Comparison of ENCODE assay signal across 8 cellular contexts in the genomic region with DNA sequence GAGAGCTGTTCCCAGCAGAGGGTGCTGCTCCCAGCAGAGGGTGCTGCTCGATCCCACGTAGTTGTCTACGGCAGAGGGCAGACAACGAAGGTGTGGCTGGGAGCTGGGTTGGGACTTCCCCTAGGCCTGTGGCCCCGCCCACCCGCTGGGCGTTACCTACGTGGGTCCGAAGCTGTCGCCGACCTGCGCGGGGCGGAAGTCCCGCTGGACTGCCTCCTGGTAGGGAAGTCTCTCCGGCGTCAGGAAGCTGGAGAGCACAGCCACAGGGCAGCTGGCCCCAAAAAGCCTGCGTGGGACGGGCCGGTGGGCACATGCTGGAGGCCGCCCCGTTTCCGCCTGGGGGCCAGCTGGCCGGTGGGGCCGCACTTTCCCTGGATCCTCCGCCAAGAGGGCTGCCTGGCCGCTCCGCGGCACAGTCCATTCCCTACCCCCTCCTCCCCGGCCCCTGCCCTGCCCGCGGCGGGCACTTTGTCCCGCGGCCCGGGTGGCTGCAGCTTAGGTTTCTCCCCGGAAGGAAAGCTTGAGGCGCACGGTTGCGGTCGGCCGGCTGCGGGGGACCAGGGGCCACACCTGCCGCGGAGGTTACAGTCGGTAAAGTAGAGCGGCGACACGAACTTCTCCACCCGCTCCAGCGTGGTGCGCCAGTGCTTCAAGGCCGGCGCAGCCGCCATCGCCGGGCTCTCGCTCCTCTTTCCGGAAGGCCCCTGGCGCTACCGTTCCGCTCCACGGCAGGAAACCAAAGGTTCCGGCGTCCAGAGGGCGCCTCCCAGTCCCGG. TPM values are rescaled to one million over a fixed set of nuclear protein-coding genes. Genes with fewer than 3 reads are reported as not detected.
A peak's percentile ranks its signal among the peaks of the same experiment; 100 is the strongest.
DNase-seq lines count a peak whose midpoint lies in the region; ATAC-seq and TF ChIP-seq lines count a peak whose summit lies in the region.

TSS of gene MAN2C1 (minus strand) at position 695 of the 776 bp plus-strand sequence. CDS start at position 671, 24 bp downstream.

- H3K79me2 ChIP-seq in parathyroid adenoma: no peaks in the 10 kb centered on the region

- H3K4me2 ChIP-seq in parathyroid adenoma (ENCODE audit: low read length): peak within 1 kb of the TSS; percentile 67

- peak; percentile 26 to 74 for TF ChIP-seq EP300 in tibial nerve (IDR thresholded peaks at IDR 0.05)

- TF ChIP-seq CTCF in GM12875 (IDR thresholded peaks at IDR 0.05; ENCODE audit: borderline replicate concordance, insufficient read depth, low read depth, low read length): peak; percentile 88
- TF ChIP-seq CTCF in parathyroid adenoma (IDR thresholded peaks at IDR 0.05): peak; percentile 56
- TF ChIP-seq CTCF in tibial nerve (IDR thresholded peaks at IDR 0.05): peak in 4 of 5 experiments; percentile 53 to 84 (median 78)

- peak; percentile 73 for DNase-seq in NCI-H1417 treated with DMSO at 0.1 percent for 48 hours (lab: John Stamatoyannopoulos, UW)
- peak; percentile 98 for DNase-seq in SW480 (ENCODE audit: low spot score)
- DNase-seq in activated naive CD8-positive, alpha-beta T cell treated with anti-CD3 and anti-CD28 coated beads, Interleukin-2, amount 50 U/mL, for 24 hours: peak; percentile 97
- peak; percentile 97 for DNase-seq in Right ventricle myocardium superior
- DNase-seq in tibial nerve (ENCODE audit: low spot score in 2 of 2): peak; percentile 82 to 90

- H2AFZ ChIP-seq in parathyroid adenoma: peak within 1 kb of the TSS; percentile 84

- ATAC-seq in HG02798 (IDR thresholded peaks at IDR 0.05; ENCODE audit: poor library complexity, unreplicated experiment): peak; percentile 90
- peak; percentile 92 for ATAC-seq in activated naive CD8-positive, alpha-beta T cell treated with anti-CD3 and anti-CD28 coated beads, Interleukin-2, amount 50 U/mL, for 24 hours
- peak; percentile 97 for ATAC-seq in Right ventricle myocardium superior (ENCODE audit: poor library complexity)

- WGBS in tibial nerve, 2 donors: 0 to 1% methylated on average over 31 to 54 of the region's 67 CpGs

- H3K4me3 Mint-ChIP-seq in activated naive CD8-positive, alpha-beta T cell treated with anti-CD3 and anti-CD28 coated beads, Interleukin-2, amount 50 U/mL, for 24 hours: peak within 1 kb of the TSS; percentile 85

- H3K9ac ChIP-seq in parathyroid adenoma: peak within 1 kb of the TSS; percentile 90

- peak; percentile 52 to 61 for TF ChIP-seq POLR2A in tibial nerve (IDR thresholded peaks at IDR 0.05)

- H3K9me3 Mint-ChIP-seq in activated naive CD8-positive, alpha-beta T cell treated with anti-CD3 and anti-CD28 coated beads, Interleukin-2, amount 50 U/mL, for 24 hours: no peaks in the 10 kb centered on the region

- no peaks in the 10 kb centered on the region for H3K27me3 Mint-ChIP-seq in activated naive CD8-positive, alpha-beta T cell treated with anti-CD3 and anti-CD28 coated beads, Interleukin-2, amount 50 U/mL, for 24 hours

- peak within 1 kb of the TSS; percentile 93 for H3K4me3 ChIP-seq in GM12875 (ENCODE audit: low read depth, low read length)
- H3K4me3 ChIP-seq in parathyroid adenoma (ENCODE audit: low read depth, low read length): peak within 1 kb of the TSS; percentile 93
- peak within 1 kb of the TSS; percentile 80 to 97 (median 87) for H3K4me3 ChIP-seq in tibial nerve

- H3K9me3 ChIP-seq in parathyroid adenoma (ENCODE audit: control insufficient read depth, low read length) (no peaks in the 10 kb centered on the region), tibial nerve (no peaks in the 10 kb centered on the region)

- peak within 1 kb of the TSS; percentile 93 for H3K27ac Mint-ChIP-seq in activated naive CD8-positive, alpha-beta T cell treated with anti-CD3 and anti-CD28 coated beads, Interleukin-2, amount 50 U/mL, for 24 hours

- peak within 1 kb of the TSS; percentile 98 for H3K27ac ChIP-seq in parathyroid adenoma
- peak within 1 kb of the TSS; percentile 91 to 98 (median 95) for H3K27ac ChIP-seq in tibial nerve

- peaks cover 4% of the 10 kb centered on the region for H3K4me1 ChIP-seq in parathyroid adenoma
- peaks cover 0 to 28% (median 8%) of the 10 kb centered on the region in 4 donors for H3K4me1 ChIP-seq in tibial nerve

- H3K27me3 ChIP-seq in parathyroid adenoma (ENCODE audit: control insufficient read depth, insufficient read depth, low read length) (no peaks in the 10 kb centered on the region), tibial nerve (no peaks in the 10 kb centered on the region)

- peaks cover 36% of the 10 kb centered on the region for H3K36me3 Mint-ChIP-seq in activated naive CD8-positive, alpha-beta T cell treated with anti-CD3 and anti-CD28 coated beads, Interleukin-2, amount 50 U/mL, for 24 hours (ENCODE audit: low read depth)

- H3K36me3 ChIP-seq in parathyroid adenoma (ENCODE audit: control insufficient read depth, insufficient read depth, low read length) (no peaks in the 10 kb centered on the region), tibial nerve (peaks cover 0 to 69% (median 6%) of the 10 kb centered on the region in 3 donors)

- H3K4me1 Mint-ChIP-seq in activated naive CD8-positive, alpha-beta T cell treated with anti-CD3 and anti-CD28 coated beads, Interleukin-2, amount 50 U/mL, for 24 hours: peaks cover 26% of the 10 kb centered on the region

- intact Hi-C loops in Right ventricle myocardium superior (cut with DNase I): loop anchor here (10.0 kb wide), 1 partner anchor 317 kb away; no protein-coding TSS in a partner anchor

RNA-seq across cellular contexts. Expression of gene MAN2C1, which starts in this region (rescaled TPM):
- total RNA-seq in Right ventricle myocardium superior: 94.7 TPM
- 100 to 1,000 TPM; 319 to 781 (median 366) TPM for total RNA-seq in tibial nerve

Comparison
In these comparisons a context has a peak if more than half of its experiments do, and no peak if none do; other contexts are left out.
1. Peak in every context shown above with its lines: DNase-seq, ATAC-seq, H3K4me3 ChIP-seq and H3K27ac ChIP-seq.